ENCODE assay signal across 9 cellular contexts in the genomic region with DNA sequence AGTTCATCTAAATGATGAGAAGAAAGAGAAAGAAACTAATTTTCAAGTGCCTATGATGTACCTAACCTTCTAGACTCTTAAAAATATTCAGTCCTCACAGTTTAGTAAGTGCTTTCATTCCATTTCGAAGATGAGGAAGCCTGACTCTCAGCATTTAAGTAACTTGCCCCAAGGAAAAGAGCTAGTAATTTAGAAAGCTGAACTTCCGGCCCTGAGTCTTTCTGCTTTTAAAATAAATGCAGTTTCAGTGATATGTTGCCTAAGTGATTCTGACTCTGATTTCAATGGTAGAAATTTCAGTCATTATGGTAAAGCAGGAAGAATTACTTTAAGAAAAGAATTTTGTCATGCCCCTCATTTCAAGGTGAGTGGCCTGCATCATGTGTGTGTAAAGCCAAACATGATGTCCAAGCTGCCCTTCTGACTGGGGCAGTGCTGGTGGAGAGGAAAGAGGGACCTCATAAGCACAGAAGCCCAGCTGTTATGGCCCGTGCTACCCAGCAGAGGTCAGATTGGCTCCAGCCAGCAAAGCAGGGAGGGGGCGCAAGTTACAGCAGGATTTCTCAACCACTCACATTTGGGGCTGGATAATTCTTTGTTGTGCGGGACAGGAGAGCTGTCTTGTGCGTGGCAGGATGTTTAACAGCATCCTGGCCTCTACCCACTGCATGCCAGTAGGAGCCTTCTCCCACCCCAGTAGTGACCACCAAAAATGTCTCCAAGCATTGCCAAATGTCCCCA. TPM values are rescaled to one million over a fixed set of nuclear protein-coding genes. Genes with fewer than 3 reads are reported as not detected.
A peak's percentile ranks its signal among the peaks of the same experiment; 100 is the strongest.
DNase-seq lines count a peak whose midpoint lies in the region; ATAC-seq and TF ChIP-seq lines count a peak whose summit lies in the region.
"Had no signal": no experiment of that assay in that cellular context is flagged by ENCODE, and none has a peak within 500 bp of the region (broad histone marks: within the 10 kb centered on the region; RNA-seq: fewer than 3 reads in every experiment).

No MANE protein-coding gene starts in this region.

- H3K4me2 ChIP-seq in SK-N-SH: no peak overlapping the region

- H3K79me2 ChIP-seq in SK-N-SH (ENCODE audit: insufficient read depth): no peaks in the 10 kb centered on the region

- no peak overlapping the region for H2AFZ ChIP-seq in SK-N-SH (ENCODE audit: low read depth)

- H3K4me1 ChIP-seq in SK-N-SH (ENCODE audit: control insufficient read depth in 1 of 2, insufficient read depth in 2 of 2, low read depth in 1 of 2, low read length in 1 of 2): no peaks in the 10 kb centered on the region
- H3K4me1 ChIP-seq in cardiac muscle cell (ENCODE audit: low read depth): peaks cover under 1% of the 10 kb centered on the region
- peaks cover 15 to 38% of the 10 kb centered on the region in 2 donors for H3K4me1 ChIP-seq in thyroid gland

- no peaks in the 10 kb centered on the region for H3K36me3 Mint-ChIP-seq in activated CD4-positive, alpha-beta T cell treated with anti-CD3 and anti-CD28 coated beads for 36 hours (ENCODE audit: low read depth)
- H3K36me3 Mint-ChIP-seq in T-cell: no peaks in the 10 kb centered on the region
- H3K36me3 Mint-ChIP-seq: activated naive CD8-positive, alpha-beta T cell treated with anti-CD3 and anti-CD28 coated beads, Interleukin-2, amount 10 ng/mL, durations not matched to agents 7 days and 5 days had no signal

- 42% methylated on average over 4 of the region's 6 CpGs for WGBS in SK-N-SH (ENCODE audit: low lambda C conversion rate)
- 71 to 81% methylated on average over 6 of the region's 6 CpGs for WGBS in thyroid gland, 2 donors

- H3F3A ChIP-seq in SK-N-SH (replicated peaks; ENCODE audit: insufficient read depth): no peaks in the 10 kb centered on the region

- H3K27ac ChIP-seq in SK-N-SH (ENCODE audit: low read depth in 2 of 2, low read length in 1 of 2) (no peak overlapping the region), cardiac muscle cell (no peak overlapping the region), thyroid gland (peak overlapping the region; percentile 2 to 63 (median 40))

- DNase-seq in activated CD4-positive, alpha-beta T cell treated with anti-CD3 and anti-CD28 coated beads for 36 hours: peak; percentile 9
- no peak for DNase-seq in activated CD4-positive, alpha-beta T cell treated with anti-CD3 and anti-CD28 coated beads for 1 hour
- DNase-seq in SK-N-SH (no peak), cardiac muscle cell (ENCODE audit: low read depth in 1 of 2, low spot score in 1 of 2) (peak; percentile 39 to 71), thyroid gland (peak; percentile 30 to 45), T-cell (no peak)
- DNase-seq: activated naive CD8-positive, alpha-beta T cell treated with anti-CD3 and anti-CD28 coated beads, Interleukin-2, amount 10 ng/mL, durations not matched to agents 7 days and 5 days had no signal

- no peak overlapping the region for H3K4me3 ChIP-seq in SK-N-SH (ENCODE audit: low read depth in 2 of 2, low read length in 1 of 2)
- no peak overlapping the region for H3K4me3 ChIP-seq in cardiac muscle cell
- H3K4me3 ChIP-seq in thyroid gland (replicated peaks in 1 of 3): no peak overlapping the region

- no peaks in the 10 kb centered on the region for H3K9me3 Mint-ChIP-seq in activated CD4-positive, alpha-beta T cell treated with anti-CD3 and anti-CD28 coated beads for 36 hours (ENCODE audit: low read depth)
- H3K9me3 Mint-ChIP-seq in T-cell: no peaks in the 10 kb centered on the region
- H3K9me3 Mint-ChIP-seq: activated naive CD8-positive, alpha-beta T cell treated with anti-CD3 and anti-CD28 coated beads, Interleukin-2, amount 10 ng/mL, durations not matched to agents 7 days and 5 days had no signal

- peak; percentile 26 for ATAC-seq in activated CD4-positive, alpha-beta T cell treated with anti-CD3 and anti-CD28 coated beads for 36 hours
- no peak for ATAC-seq in GM18505 (IDR thresholded peaks at IDR 0.05; ENCODE audit: unreplicated experiment)
- ATAC-seq in HG03095 (IDR thresholded peaks at IDR 0.05; ENCODE audit: unreplicated experiment): no peak
- no peak for ATAC-seq in T-cell (replicated peaks in 1 of 4)

- no peak for TF ChIP-seq EP300 in SK-N-SH (IDR thresholded peaks at IDR 0.05; ENCODE audit: borderline replicate concordance in 1 of 2, low read depth in 1 of 2, low read length in 1 of 2)

- CTCF ChIA-PET in activated CD4-positive, alpha-beta T cell treated with anti-CD3 and anti-CD28 coated beads for 36 hours (lab: Charles Lee): interaction anchor here (0.6 to 1.0 kb wide), 4 partner anchors 26 to 207 kb away, joined by 3 to 5 read pairs (median 4); no protein-coding TSS in a partner anchor
- CTCF ChIA-PET in SK-N-SH (lab: Yijun Ruan, JAX) (interaction anchor here (1.1 to 4.3 kb wide), 4 partner anchors 9 to 57 kb away, joined by 3 to 18 read pairs (median 4); no protein-coding TSS in a partner anchor), T-cell (lab: Charles Lee) (interaction anchor here in 1 of 2 donors (0.6 kb wide), 1 partner anchor 80 kb away, joined by 3 read pairs; no protein-coding TSS in a partner anchor)

- no peaks in the 10 kb centered on the region for H3K36me3 ChIP-seq in SK-N-SH (replicated peaks in 1 of 2; ENCODE audit: control insufficient read depth in 1 of 2, insufficient read depth in 2 of 2, low read length in 1 of 2)
- H3K36me3 ChIP-seq in cardiac muscle cell: no peaks in the 10 kb centered on the region
- no peaks in the 10 kb centered on the region for H3K36me3 ChIP-seq in thyroid gland

- no peak overlapping the region for H3K4me3 Mint-ChIP-seq in activated CD4-positive, alpha-beta T cell treated with anti-CD3 and anti-CD28 coated beads for 36 hours
- H3K4me3 Mint-ChIP-seq in T-cell: no peak overlapping the region
- H3K4me3 Mint-ChIP-seq: activated naive CD8-positive, alpha-beta T cell treated with anti-CD3 and anti-CD28 coated beads, Interleukin-2, amount 10 ng/mL, durations not matched to agents 7 days and 5 days had no signal

- POLR2A ChIA-PET in activated CD4-positive, alpha-beta T cell treated with anti-CD3 and anti-CD28 coated beads for 36 hours (lab: Charles Lee): no interaction called here
- POLR2A ChIA-PET in SK-N-SH (lab: Yijun Ruan, JAX) (no interaction called here), T-cell (lab: Charles Lee) (no interaction called here)

- no peak for TF ChIP-seq POLR2A in thyroid gland (IDR thresholded peaks at IDR 0.05)
- no peak for TF ChIP-seq POLR2A in GM18505 (IDR thresholded peaks at IDR 0.05; ENCODE audit: borderline replicate concordance, extremely low read depth, insufficient read depth, insufficient read length)

- peaks cover 6% of the 10 kb centered on the region for H3K27me3 Mint-ChIP-seq in activated CD4-positive, alpha-beta T cell treated with anti-CD3 and anti-CD28 coated beads for 36 hours
- H3K27me3 Mint-ChIP-seq in T-cell: peaks cover 21 to 28% of the 10 kb centered on the region in 2 donors

- H3K9me2 ChIP-seq in SK-N-SH: no peaks in the 10 kb centered on the region

- H4K20me1 ChIP-seq in SK-N-SH (ENCODE audit: insufficient read depth): no peaks in the 10 kb centered on the region

- TF ChIP-seq CTCF in SK-N-SH (IDR thresholded peaks at IDR 0.05) (peak; percentile 44), cardiac muscle cell (IDR thresholded peaks at IDR 0.05; ENCODE audit: low read depth, low read length) (peak; percentile 55), thyroid gland (IDR thresholded peaks at IDR 0.05) (peak in 3 of 6 experiments; percentile 33 to 45 (median 39))

- H3K27me3 ChIP-seq in SK-N-SH (ENCODE audit: insufficient read depth): peaks cover 10% of the 10 kb centered on the region; the same call in 1 of the 2 replicates
- no peaks in the 10 kb centered on the region for H3K27me3 ChIP-seq in cardiac muscle cell
- H3K27me3 ChIP-seq in thyroid gland: no peaks in the 10 kb centered on the region

- H3K9me3 ChIP-seq in SK-N-SH: no peaks in the 10 kb centered on the region
- H3K9me3 ChIP-seq in cardiac muscle cell (ENCODE audit: low read depth): no peaks in the 10 kb centered on the region
- H3K9me3 ChIP-seq in thyroid gland: no peaks in the 10 kb centered on the region

- H3K27ac Mint-ChIP-seq in activated CD4-positive, alpha-beta T cell treated with anti-CD3 and anti-CD28 coated beads for 36 hours: no peak overlapping the region
- no peak overlapping the region for H3K27ac Mint-ChIP-seq in T-cell
- H3K27ac Mint-ChIP-seq: activated naive CD8-positive, alpha-beta T cell treated with anti-CD3 and anti-CD28 coated beads, Interleukin-2, amount 10 ng/mL, durations not matched to agents 7 days and 5 days had no signal

- peaks cover 5% of the 10 kb centered on the region for H3K4me1 Mint-ChIP-seq in activated CD4-positive, alpha-beta T cell treated with anti-CD3 and anti-CD28 coated beads for 36 hours
- no peaks in the 10 kb centered on the region for H3K4me1 Mint-ChIP-seq in T-cell

- H3K9ac ChIP-seq in SK-N-SH: no peak overlapping the region

- TF ChIP-seq RAD21 in SK-N-SH (IDR thresholded peaks at IDR 0.05; ENCODE audit: low read length): peak; percentile 40

- intact Hi-C loops in activated CD4-positive, alpha-beta T cell treated with anti-CD3 and anti-CD28 coated beads for 36 hours (cut with DNase I, micrococcal nuclease): no loop called here
- intact Hi-C loops in thyroid gland (cut with DNase I): no loop called here

RNA-seq across cellular contexts. Expression of a gene that starts 10.7 kb away (rescaled TPM):
- not detected for total RNA-seq in activated CD4-positive, alpha-beta T cell treated with anti-CD3 and anti-CD28 coated beads for 36 hours
- polyA plus RNA-seq in SK-N-SH (2012; rRNA removed) (not detected in 2 replicates), cardiac muscle cell (0.16 and 0.21 TPM in 2 replicates)
- polyA plus RNA-seq in SK-N-SH (2012; cell fraction: cytosol; rRNA removed): not detected in 2 replicates
- polyA plus RNA-seq in SK-N-SH (2012; cell fraction: nucleus; rRNA removed): 0.02 TPM in 2 replicates
- total RNA-seq in cardiac muscle cell (0.57 TPM in 1 of 2 replicates, not detected in the other), thyroid gland (not detected), T-cell (not detected)
- total RNA-seq: activated naive CD8-positive, alpha-beta T cell treated with anti-CD3 and anti-CD28 coated beads, Interleukin-2, amount 10 ng/mL, durations not matched to agents 7 days and 5 days had no signal

RNA-seq across cellular contexts. Expression of a gene that starts 28.2 kb away (rescaled TPM):
- total RNA-seq in activated CD4-positive, alpha-beta T cell treated with anti-CD3 and anti-CD28 coated beads for 36 hours: not detected
- 0.08 and 0.18 TPM in 2 replicates for polyA plus RNA-seq in SK-N-SH (2012; rRNA removed)
- polyA plus RNA-seq in SK-N-SH (2012; cell fraction: cytosol; rRNA removed): 0.06 and 0.10 TPM in 2 replicates
- polyA plus RNA-seq in SK-N-SH (2012; cell fraction: nucleus; rRNA removed): 0.10 and 0.11 TPM in 2 replicates
- total RNA-seq in cardiac muscle cell: 21.4 and 28.3 TPM in 2 replicates
- polyA plus RNA-seq in cardiac muscle cell: 22.5 and 23.6 TPM in 2 replicates
- total RNA-seq in thyroid gland: not detected
- total RNA-seq in T-cell: not detected
- total RNA-seq: activated naive CD8-positive, alpha-beta T cell treated with anti-CD3 and anti-CD28 coated beads, Interleukin-2, amount 10 ng/mL, durations not matched to agents 7 days and 5 days had no signal

RNA-seq across cellular contexts. Expression of a gene that starts 43.0 kb away (rescaled TPM):
- total RNA-seq in activated CD4-positive, alpha-beta T cell treated with anti-CD3 and anti-CD28 coated beads for 36 hours: 10 to 100 TPM; 42.5 to 63.4 TPM
- polyA plus RNA-seq in SK-N-SH (2012; rRNA removed) (322 and 382 TPM in 2 replicates), cardiac muscle cell (64.5 and 93.2 TPM in 2 replicates)
- 313 and 411 TPM in 2 replicates for polyA plus RNA-seq in SK-N-SH (2012; cell fraction: cytosol; rRNA removed)
- polyA plus RNA-seq in SK-N-SH (2012; cell fraction: nucleus; rRNA removed): 176 and 239 TPM in 2 replicates
- total RNA-seq in cardiac muscle cell (112 and 194 TPM in 2 replicates), thyroid gland (10 to 100 TPM; 47.9 to 68.5 (median 50.2) TPM), T-cell (10 to 100 TPM; 12.3 to 27.5 (median 15.9) TPM)

RNA-seq across cellular contexts. Expression of a gene that starts 46.6 kb away (rescaled TPM):
- not detected for total RNA-seq in activated CD4-positive, alpha-beta T cell treated with anti-CD3 and anti-CD28 coated beads for 36 hours
- polyA plus RNA-seq in SK-N-SH (2012; rRNA removed): 0.07 and 0.10 TPM in 2 replicates
- 0.01 TPM in 1 of 2 replicates, not detected in the other for polyA plus RNA-seq in SK-N-SH (2012; cell fraction: cytosol; rRNA removed)
- 0.06 and 0.07 TPM in 2 replicates for polyA plus RNA-seq in SK-N-SH (2012; cell fraction: nucleus; rRNA removed)
- total RNA-seq in cardiac muscle cell: 19.3 and 40.9 TPM in 2 replicates
- 11.3 and 14.2 TPM in 2 replicates for polyA plus RNA-seq in cardiac muscle cell
- 1 to 10 TPM; 1.1 to 4.2 (median 2.6) TPM for total RNA-seq in thyroid gland
- total RNA-seq in T-cell: under 1 TPM in 2 of 5 donors, not detected in 3; 0.10 to 0.26 TPM
- total RNA-seq: activated naive CD8-positive, alpha-beta T cell treated with anti-CD3 and anti-CD28 coated beads, Interleukin-2, amount 10 ng/mL, durations not matched to agents 7 days and 5 days had no signal

Comparison
In these comparisons a context has a peak if more than half of its experiments do, and no peak if none do; other contexts are left out.
1. DNase-seq: peak in activated CD4-positive, alpha-beta T cell treated with anti-CD3 and anti-CD28 coated beads for 36 hours (single experiment), cardiac muscle cell (2 of 2) and thyroid gland (2 of 2); none in activated CD4-positive, alpha-beta T cell treated with anti-CD3 and anti-CD28 coated beads for 1 hour (single experiment), SK-N-SH (single experiment) and T-cell (0 of 34).
2. H3K27ac ChIP-seq: peak in thyroid gland (3 of 3); none in SK-N-SH (0 of 2) and cardiac muscle cell (single experiment).
3. RNA of a gene that starts 28.2 kb away (total RNA-seq): 21.4 to 28.3 TPM in cardiac muscle cell; not detected in activated CD4-positive, alpha-beta T cell treated with anti-CD3 and anti-CD28 coated beads for 36 hours, not detected in thyroid gland and not detected in T-cell; every median in the first group is over 10 times any median in the second.